Comparison of ENCODE assay signal across 1 cellular context in the genomic region with DNA sequence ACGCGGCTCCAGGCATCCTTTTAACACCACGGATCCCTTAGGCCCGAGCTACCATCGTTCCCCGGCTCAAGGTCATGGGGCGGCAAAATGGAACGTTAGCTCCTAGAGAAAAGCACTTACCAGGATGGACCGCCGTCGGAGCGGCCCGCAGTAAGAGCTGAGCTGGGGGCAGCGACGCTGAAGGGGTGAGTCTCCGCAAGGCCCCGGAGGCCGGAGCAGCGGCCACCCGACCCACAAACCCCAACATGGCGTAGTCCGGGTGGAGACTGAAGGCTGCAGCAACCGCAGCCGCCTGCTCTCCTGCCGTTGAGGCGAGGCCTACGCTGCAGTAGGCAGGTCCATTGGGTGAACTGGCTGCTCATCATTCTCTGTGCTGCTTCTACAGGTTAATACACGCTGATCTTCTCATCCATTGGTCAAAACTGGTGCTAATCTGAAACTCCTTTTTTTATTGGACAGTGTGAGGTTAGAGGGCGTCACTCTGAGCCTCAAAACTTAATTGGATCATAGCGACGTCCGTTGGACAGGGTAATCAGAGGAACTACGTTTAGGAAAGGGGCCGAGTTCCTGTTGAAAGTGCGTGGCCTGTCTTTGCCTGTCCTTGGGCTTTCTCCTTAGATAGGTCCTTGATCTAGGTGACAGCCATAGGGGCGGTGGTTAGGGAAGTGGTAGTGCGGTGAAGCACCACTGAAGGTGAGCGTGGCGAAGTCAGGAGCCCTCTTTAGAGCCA.
A peak's percentile ranks its signal among the peaks of the same experiment; 100 is the strongest.
TF ChIP-seq lines count a peak whose summit lies in the region.

A gene (minus strand): TSS at position 268 of the 730 bp plus-strand sequence. CDS start 21 bp downstream, at position 247.

TF ChIP-seq in HEK293, 187 proteins besides CTCF, POLR2A, EP300 and RAD21 (continued from another document and continues in another):
- TF ChIP-seq TCF7L2 (IDR thresholded peaks at IDR 0.05; ENCODE audit: borderline replicate concordance, low read depth, low read length) (no peak), ZNF324 (tag by site-specific recombination; IDR thresholded peaks at IDR 0.05) (peak; percentile 54; the same call in 1 of the 2 replicates), ZNF792 (tag by site-specific recombination; IDR thresholded peaks at IDR 0.05) (no peak), ZNF140 (tag by site-specific recombination; IDR thresholded peaks at IDR 0.05) (no peak), YY2 (tag by site-specific recombination; IDR thresholded peaks at IDR 0.05) (peak; percentile 60; the same call in 1 of the 2 replicates), GLI2 (tag by site-specific recombination; IDR thresholded peaks at IDR 0.05; ENCODE audit: borderline replicate concordance, low read depth) (no peak), ZFHX2 (tag by site-specific recombination; conservative IDR thresholded peaks at IDR 0.05) (no peak), SCRT1 (tag by site-specific recombination; IDR thresholded peaks at IDR 0.05; ENCODE audit: borderline replicate concordance) (peak; percentile 90), ZNF211 (tag by site-specific recombination; IDR thresholded peaks at IDR 0.05; ENCODE audit: low read depth) (no peak), KLF1 (tag by site-specific recombination; IDR thresholded peaks at IDR 0.05) (peak; percentile 7; the same call in 1 of the 2 replicates), ZNF19 (tag by site-specific recombination; IDR thresholded peaks at IDR 0.05; ENCODE audit: low read depth) (no peak), ZNF660 (tag by site-specific recombination; IDR thresholded peaks at IDR 0.05) (peak; percentile 61), HOXC10 (CRISPR knock-in tag; IDR thresholded peaks at IDR 0.05) (0 out of 2 replicates have a peak, but pooled peaks have one; percentile 46), KLF9 (tag by site-specific recombination; IDR thresholded peaks at IDR 0.05; ENCODE audit: low read depth) (no peak), ZNF366 (tag by site-specific recombination; conservative IDR thresholded peaks at IDR 0.05) (no peak), ZNF2 (tag by site-specific recombination; IDR thresholded peaks at IDR 0.05) (peak; percentile 81), ZBTB17 (tag by site-specific recombination; IDR thresholded peaks at IDR 0.05) (peak; percentile 73), MYNN (tag by site-specific recombination; IDR thresholded peaks at IDR 0.05; ENCODE audit: borderline replicate concordance) (no peak), TRIM28 (IDR thresholded peaks at IDR 0.05; ENCODE audit: borderline replicate concordance, low read length) (peak; percentile 91; the same call in 1 of the 2 replicates), SCRT2 (tag by site-specific recombination; IDR thresholded peaks at IDR 0.05) (peak; percentile 98), SP3 (tag by site-specific recombination; IDR thresholded peaks at IDR 0.05) (peak; percentile 92), PRDM1 (tag by site-specific recombination; IDR thresholded peaks at IDR 0.05) (peak; percentile 90), ZNF629 (tag by site-specific recombination; IDR thresholded peaks at IDR 0.05) (peak; percentile 91), ZNF837 (tag by site-specific recombination; IDR thresholded peaks at IDR 0.05) (no peak), KLF7 (tag by site-specific recombination; IDR thresholded peaks at IDR 0.05; ENCODE audit: borderline replicate concordance) (0 out of 2 replicates have a peak, but pooled peaks have one; percentile 27), KLF16 (tag by site-specific recombination; IDR thresholded peaks at IDR 0.05) (0 out of 2 replicates have a peak, but pooled peaks have one; percentile 57), ZNF335 (tag by site-specific recombination; conservative IDR thresholded peaks at IDR 0.05) (peak; percentile 80), KLF10 (tag by site-specific recombination; IDR thresholded peaks at IDR 0.05) (peak; percentile 13; the same call in 1 of the 2 replicates), ZNF521 (tag by site-specific recombination; IDR thresholded peaks at IDR 0.05) (no peak), MEIS1 (CRISPR knock-in tag; IDR thresholded peaks at IDR 0.05; ENCODE audit: borderline replicate concordance) (no peak), ZNF157 (tag by site-specific recombination; IDR thresholded peaks at IDR 0.05) (no peak), ZSCAN30 (tag by site-specific recombination; IDR thresholded peaks at IDR 0.05) (peak; percentile 97), ZNF121 (tag by site-specific recombination; IDR thresholded peaks at IDR 0.05) (no peak), ZNF132 (tag by site-specific recombination; IDR thresholded peaks at IDR 0.05; ENCODE audit: borderline replicate concordance) (no peak), ZBTB48 (tag by site-specific recombination; IDR thresholded peaks at IDR 0.05) (peak; percentile 59; the same call in 1 of the 2 replicates), GLIS1 (tag by site-specific recombination; IDR thresholded peaks at IDR 0.05) (peak; percentile 68; the same call in 1 of the 2 replicates)
- TF ChIP-seq, protein P1, sequence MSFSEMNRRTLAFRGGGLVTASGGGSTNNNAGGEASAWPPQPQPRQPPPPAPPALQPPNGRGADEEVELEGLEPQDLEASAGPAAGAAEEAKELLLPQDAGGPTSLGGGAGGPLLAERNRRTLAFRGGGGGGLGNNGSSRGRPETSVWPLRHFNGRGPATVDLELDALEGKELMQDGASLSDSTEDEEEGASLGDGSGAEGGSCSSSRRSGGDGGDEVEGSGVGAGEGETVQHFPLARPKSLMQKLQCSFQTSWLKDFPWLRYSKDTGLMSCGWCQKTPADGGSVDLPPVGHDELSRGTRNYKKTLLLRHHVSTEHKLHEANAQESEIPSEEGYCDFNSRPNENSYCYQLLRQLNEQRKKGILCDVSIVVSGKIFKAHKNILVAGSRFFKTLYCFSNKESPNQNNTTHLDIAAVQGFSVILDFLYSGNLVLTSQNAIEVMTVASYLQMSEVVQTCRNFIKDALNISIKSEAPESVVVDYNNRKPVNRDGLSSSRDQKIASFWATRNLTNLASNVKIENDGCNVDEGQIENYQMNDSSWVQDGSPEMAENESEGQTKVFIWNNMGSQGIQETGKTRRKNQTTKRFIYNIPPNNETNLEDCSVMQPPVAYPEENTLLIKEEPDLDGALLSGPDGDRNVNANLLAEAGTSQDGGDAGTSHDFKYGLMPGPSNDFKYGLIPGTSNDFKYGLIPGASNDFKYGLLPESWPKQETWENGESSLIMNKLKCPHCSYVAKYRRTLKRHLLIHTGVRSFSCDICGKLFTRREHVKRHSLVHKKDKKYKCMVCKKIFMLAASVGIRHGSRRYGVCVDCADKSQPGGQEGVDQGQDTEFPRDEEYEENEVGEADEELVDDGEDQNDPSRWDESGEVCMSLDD (tag by site-specific recombination; IDR thresholded peaks at IDR 0.05), result peak; percentile 62
- TF ChIP-seq, protein P2, sequence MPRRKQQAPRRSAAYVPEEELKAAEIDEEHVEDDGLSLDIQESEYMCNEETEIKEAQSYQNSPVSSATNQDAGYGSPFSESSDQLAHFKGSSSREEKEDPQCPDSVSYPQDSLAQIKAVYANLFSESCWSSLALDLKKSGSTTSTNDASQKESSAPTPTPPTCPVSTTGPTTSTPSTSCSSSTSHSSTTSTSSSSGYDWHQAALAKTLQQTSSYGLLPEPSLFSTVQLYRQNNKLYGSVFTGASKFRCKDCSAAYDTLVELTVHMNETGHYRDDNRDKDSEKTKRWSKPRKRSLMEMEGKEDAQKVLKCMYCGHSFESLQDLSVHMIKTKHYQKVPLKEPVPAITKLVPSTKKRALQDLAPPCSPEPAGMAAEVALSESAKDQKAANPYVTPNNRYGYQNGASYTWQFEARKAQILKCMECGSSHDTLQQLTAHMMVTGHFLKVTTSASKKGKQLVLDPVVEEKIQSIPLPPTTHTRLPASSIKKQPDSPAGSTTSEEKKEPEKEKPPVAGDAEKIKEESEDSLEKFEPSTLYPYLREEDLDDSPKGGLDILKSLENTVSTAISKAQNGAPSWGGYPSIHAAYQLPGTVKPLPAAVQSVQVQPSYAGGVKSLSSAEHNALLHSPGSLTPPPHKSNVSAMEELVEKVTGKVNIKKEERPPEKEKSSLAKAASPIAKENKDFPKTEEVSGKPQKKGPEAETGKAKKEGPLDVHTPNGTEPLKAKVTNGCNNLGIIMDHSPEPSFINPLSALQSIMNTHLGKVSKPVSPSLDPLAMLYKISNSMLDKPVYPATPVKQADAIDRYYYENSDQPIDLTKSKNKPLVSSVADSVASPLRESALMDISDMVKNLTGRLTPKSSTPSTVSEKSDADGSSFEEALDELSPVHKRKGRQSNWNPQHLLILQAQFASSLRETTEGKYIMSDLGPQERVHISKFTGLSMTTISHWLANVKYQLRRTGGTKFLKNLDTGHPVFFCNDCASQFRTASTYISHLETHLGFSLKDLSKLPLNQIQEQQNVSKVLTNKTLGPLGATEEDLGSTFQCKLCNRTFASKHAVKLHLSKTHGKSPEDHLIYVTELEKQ (tag by site-specific recombination; IDR thresholded peaks at IDR 0.05; ENCODE audit: borderline replicate concordance), result no peak
- TF ChIP-seq, protein P3, sequence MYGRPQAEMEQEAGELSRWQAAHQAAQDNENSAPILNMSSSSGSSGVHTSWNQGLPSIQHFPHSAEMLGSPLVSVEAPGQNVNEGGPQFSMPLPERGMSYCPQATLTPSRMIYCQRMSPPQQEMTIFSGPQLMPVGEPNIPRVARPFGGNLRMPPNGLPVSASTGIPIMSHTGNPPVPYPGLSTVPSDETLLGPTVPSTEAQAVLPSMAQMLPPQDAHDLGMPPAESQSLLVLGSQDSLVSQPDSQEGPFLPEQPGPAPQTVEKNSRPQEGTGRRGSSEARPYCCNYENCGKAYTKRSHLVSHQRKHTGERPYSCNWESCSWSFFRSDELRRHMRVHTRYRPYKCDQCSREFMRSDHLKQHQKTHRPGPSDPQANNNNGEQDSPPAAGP (tag by site-specific recombination; IDR thresholded peaks at IDR 0.05), result peak; percentile 67
- TF ChIP-seq, protein P4, sequence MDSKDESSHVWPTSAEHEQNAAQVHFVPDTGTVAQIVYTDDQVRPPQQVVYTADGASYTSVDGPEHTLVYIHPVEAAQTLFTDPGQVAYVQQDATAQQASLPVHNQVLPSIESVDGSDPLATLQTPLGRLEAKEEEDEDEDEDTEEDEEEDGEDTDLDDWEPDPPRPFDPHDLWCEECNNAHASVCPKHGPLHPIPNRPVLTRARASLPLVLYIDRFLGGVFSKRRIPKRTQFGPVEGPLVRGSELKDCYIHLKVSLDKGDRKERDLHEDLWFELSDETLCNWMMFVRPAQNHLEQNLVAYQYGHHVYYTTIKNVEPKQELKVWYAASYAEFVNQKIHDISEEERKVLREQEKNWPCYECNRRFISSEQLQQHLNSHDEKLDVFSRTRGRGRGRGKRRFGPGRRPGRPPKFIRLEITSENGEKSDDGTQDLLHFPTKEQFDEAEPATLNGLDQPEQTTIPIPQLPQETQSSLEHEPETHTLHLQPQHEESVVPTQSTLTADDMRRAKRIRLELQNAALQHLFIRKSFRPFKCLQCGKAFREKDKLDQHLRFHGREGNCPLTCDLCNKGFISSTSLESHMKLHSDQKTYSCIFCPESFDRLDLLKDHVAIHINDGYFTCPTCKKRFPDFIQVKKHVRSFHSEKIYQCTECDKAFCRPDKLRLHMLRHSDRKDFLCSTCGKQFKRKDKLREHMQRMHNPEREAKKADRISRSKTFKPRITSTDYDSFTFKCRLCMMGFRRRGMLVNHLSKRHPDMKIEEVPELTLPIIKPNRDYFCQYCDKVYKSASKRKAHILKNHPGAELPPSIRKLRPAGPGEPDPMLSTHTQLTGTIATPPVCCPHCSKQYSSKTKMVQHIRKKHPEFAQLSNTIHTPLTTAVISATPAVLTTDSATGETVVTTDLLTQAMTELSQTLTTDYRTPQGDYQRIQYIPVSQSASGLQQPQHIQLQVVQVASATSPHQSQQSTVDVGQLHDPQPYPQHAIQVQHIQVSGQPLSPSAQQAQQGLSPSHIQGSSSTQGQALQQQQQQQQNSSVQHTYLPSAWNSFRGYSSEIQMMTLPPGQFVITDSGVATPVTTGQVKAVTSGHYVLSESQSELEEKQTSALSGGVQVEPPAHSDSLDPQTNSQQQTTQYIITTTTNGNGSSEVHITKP (tag by site-specific recombination; IDR thresholded peaks at IDR 0.05), result peak; percentile 62
- TF ChIP-seq, protein P5, sequence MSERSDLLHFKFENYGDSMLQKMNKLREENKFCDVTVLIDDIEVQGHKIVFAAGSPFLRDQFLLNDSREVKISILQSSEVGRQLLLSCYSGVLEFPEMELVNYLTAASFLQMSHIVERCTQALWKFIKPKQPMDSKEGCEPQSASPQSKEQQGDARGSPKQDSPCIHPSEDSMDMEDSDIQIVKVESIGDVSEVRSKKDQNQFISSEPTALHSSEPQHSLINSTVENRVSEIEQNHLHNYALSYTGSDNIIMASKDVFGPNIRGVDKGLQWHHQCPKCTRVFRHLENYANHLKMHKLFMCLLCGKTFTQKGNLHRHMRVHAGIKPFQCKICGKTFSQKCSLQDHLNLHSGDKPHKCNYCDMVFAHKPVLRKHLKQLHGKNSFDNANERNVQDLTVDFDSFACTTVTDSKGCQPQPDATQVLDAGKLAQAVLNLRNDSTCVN (tag by site-specific recombination; optimal IDR thresholded peaks at IDR 0.05), result peak; percentile 7
- TF ChIP-seq, protein P6, sequence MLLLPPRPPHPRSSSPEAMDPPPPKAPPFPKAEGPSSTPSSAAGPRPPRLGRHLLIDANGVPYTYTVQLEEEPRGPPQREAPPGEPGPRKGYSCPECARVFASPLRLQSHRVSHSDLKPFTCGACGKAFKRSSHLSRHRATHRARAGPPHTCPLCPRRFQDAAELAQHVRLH (tag by site-specific recombination; IDR thresholded peaks at IDR 0.05), result peak; percentile 80; the same call in 1 of the 2 replicates
- TF ChIP-seq, protein P7, sequence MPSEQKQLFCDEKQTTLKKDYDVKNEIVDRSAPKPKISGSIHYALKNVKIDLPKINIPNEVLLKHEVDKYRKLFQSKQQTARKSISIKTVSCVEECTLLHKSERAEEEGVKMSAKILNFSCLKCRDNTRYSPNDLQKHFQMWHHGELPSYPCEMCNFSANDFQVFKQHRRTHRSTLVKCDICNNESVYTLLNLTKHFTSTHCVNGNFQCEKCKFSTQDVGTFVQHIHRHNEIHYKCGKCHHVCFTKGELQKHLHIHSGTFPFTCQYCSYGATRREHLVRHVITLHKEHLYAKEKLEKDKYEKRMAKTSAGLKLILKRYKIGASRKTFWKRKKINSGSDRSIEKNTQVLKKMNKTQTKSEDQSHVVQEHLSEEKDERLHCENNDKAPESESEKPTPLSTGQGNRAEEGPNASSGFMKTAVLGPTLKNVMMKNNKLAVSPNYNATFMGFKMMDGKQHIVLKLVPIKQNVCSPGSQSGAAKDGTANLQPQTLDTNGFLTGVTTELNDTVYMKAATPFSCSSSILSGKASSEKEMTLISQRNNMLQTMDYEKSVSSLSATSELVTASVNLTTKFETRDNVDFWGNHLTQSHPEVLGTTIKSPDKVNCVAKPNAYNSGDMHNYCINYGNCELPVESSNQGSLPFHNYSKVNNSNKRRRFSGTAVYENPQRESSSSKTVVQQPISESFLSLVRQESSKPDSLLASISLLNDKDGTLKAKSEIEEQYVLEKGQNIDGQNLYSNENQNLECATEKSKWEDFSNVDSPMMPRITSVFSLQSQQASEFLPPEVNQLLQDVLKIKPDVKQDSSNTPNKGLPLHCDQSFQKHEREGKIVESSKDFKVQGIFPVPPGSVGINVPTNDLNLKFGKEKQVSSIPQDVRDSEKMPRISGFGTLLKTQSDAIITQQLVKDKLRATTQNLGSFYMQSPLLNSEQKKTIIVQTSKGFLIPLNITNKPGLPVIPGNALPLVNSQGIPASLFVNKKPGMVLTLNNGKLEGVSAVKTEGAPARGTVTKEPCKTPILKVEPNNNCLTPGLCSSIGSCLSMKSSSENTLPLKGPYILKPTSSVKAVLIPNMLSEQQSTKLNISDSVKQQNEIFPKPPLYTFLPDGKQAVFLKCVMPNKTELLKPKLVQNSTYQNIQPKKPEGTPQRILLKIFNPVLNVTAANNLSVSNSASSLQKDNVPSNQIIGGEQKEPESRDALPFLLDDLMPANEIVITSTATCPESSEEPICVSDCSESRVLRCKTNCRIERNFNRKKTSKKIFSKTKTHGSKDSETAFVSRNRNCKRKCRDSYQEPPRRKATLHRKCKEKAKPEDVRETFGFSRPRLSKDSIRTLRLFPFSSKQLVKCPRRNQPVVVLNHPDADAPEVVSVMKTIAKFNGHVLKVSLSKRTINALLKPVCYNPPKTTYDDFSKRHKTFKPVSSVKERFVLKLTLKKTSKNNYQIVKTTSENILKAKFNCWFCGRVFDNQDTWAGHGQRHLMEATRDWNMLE (tag by site-specific recombination; conservative IDR thresholded peaks at IDR 0.05; ENCODE audit: low read depth), result peak; percentile 87
